Comparison of ENCODE assay signal across 15 cellular contexts in genomic region chr19:11269408-11269807, GRCh38. TPM values are rescaled to one million over a fixed set of nuclear protein-coding genes. Genes with fewer than 3 reads are reported as not detected.
DNase-seq lines count a peak whose midpoint lies in the region; ATAC-seq and TF ChIP-seq lines count a peak whose summit lies in the region.
"Had no signal": no experiment of that assay in that cellular context is flagged by ENCODE, and none has a peak within 500 bp of the region (broad histone marks: within the 10 kb centered on the region; RNA-seq: fewer than 3 reads in every experiment).

No MANE protein-coding gene starts in this region.

- 67% methylated on average over 7 of the region's 7 CpGs for WGBS in hepatocyte (ENCODE audit: low lambda C conversion rate, missing lambda C conversion rate)
- WGBS in sigmoid colon, 2 donors: 45 to 55% methylated on average over 7 of the region's 7 CpGs

- H3K4me1 ChIP-seq in hepatocyte (ENCODE audit: insufficient read depth) (peaks cover 16% of the 10 kb centered on the region), sigmoid colon (peaks cover 0 to 17% (median 15%) of the 10 kb centered on the region in 4 donors)

- BruUV-seq in MCF 10A (replicated peaks; lab: Mats Ljungman, UMichigan): TSS peak; percentile 92

- H3K27me3 ChIP-seq in hepatocyte (no peaks in the 10 kb centered on the region), sigmoid colon (no peaks in the 10 kb centered on the region)

- H3K36me3 ChIP-seq in hepatocyte (replicated peaks; ENCODE audit: insufficient read depth, low read depth): no peaks in the 10 kb centered on the region
- no peaks in the 10 kb centered on the region for H3K36me3 ChIP-seq in sigmoid colon

- in situ Hi-C loops in G401 (cut with HindIII; ENCODE audit: low sequenced_read_pairs): no loop called here

- H3K4me3 ChIP-seq in hepatocyte: no peak overlapping the region
- no peak overlapping the region for H3K4me3 ChIP-seq in sigmoid colon
- H3K4me3 ChIP-seq: coronary artery had no signal

- no peak overlapping the region for H3K4me2 ChIP-seq in hepatocyte

- DNase-seq in HCEC 1CT (peak; percentile 78), MCF 10A (ENCODE audit: unreplicated experiment) (peak; percentile 49), hepatocyte (ENCODE audit: low spot score) (no peak), sigmoid colon (no peak), G401 (ENCODE audit: low spot score) (no peak), NCI-H1417 (lab: John Stamatoyannopoulos, UW) (no peak)
- DNase-seq: activated CD4-positive, alpha-beta T cell treated with anti-CD3 and anti-CD28 coated beads, Interleukin-2, amount 50 U/mL, for 4 hours; activated effector memory CD4-positive, alpha-beta T cell treated with anti-CD3 and anti-CD28 coated beads, Interleukin-2, amount 50 U/mL, for 16 hours; CD4-positive, CD25-positive, alpha-beta regulatory T cell; NCI-H748 treated with DMSO at 0.1 percent for 48 hours; stimulated activated CD4-positive, alpha-beta T cell treated with anti-CD3 and anti-CD28 coated beads, Interleukin-4, amount 100 ng/mL, for 1 hour; stimulated activated naive CD8-positive, alpha-beta T cell treated with anti-CD3 and anti-CD28 coated beads, Interleukin-15, amount 100 ng/mL, for 72 hours had no signal

- H3K36me3 Mint-ChIP-seq in MCF 10A (ENCODE audit: insufficient read depth, unreplicated experiment): peaks cover 10% of the 10 kb centered on the region
- H3K36me3 Mint-ChIP-seq: CD4-positive, CD25-positive, alpha-beta regulatory T cell had no signal

- H4K20me1 ChIP-seq in hepatocyte (ENCODE audit: insufficient read depth, poor library complexity, severe bottlenecking): no peaks in the 10 kb centered on the region

- H3K4me3 Mint-ChIP-seq in MCF 10A (ENCODE audit: unreplicated experiment): peak overlapping the region; percentile 36
- H3K4me3 Mint-ChIP-seq: CD4-positive, CD25-positive, alpha-beta regulatory T cell; stimulated activated naive CD8-positive, alpha-beta T cell treated with anti-CD3 and anti-CD28 coated beads, Interleukin-15, amount 100 ng/mL, for 72 hours had no signal

- CTCF ChIA-PET in MCF 10A (lab: Yijun Ruan, JAX): interaction anchor here (1.0 kb wide), 1 partner anchor 131 kb away, joined by 3 read pairs; no protein-coding TSS in a partner anchor

- H3K9me2 ChIP-seq in hepatocyte (replicated peaks; ENCODE audit: insufficient read depth): no peaks in the 10 kb centered on the region

- H3K9me3 Mint-ChIP-seq in MCF 10A (ENCODE audit: unreplicated experiment): no peaks in the 10 kb centered on the region
- H3K9me3 Mint-ChIP-seq: stimulated activated naive CD8-positive, alpha-beta T cell treated with anti-CD3 and anti-CD28 coated beads, Interleukin-15, amount 100 ng/mL, for 72 hours had no signal

- intact Hi-C loops in MCF 10A (cut with micrococcal nuclease) (no loop called here), sigmoid colon (cut with DNase I) (no loop called here)

- H3K27ac Mint-ChIP-seq in MCF 10A (ENCODE audit: low read depth, unreplicated experiment): peak overlapping the region; percentile 75
- H3K27ac Mint-ChIP-seq: stimulated activated naive CD8-positive, alpha-beta T cell treated with anti-CD3 and anti-CD28 coated beads, Interleukin-15, amount 100 ng/mL, for 72 hours had no signal

- no peaks in the 10 kb centered on the region for H3K79me2 ChIP-seq in hepatocyte

- TF ChIP-seq POLR2A in sigmoid colon (IDR thresholded peaks at IDR 0.05): no peak

- no peaks in the 10 kb centered on the region for H3K27me3 Mint-ChIP-seq in MCF 10A (ENCODE audit: insufficient read depth, unreplicated experiment)

- ATAC-seq in GM18519 (IDR thresholded peaks at IDR 0.05; ENCODE audit: low FRiP score, unreplicated experiment) (no peak), HG03045 (IDR thresholded peaks at IDR 0.05; ENCODE audit: unreplicated experiment) (no peak)
- ATAC-seq: stimulated activated naive CD8-positive, alpha-beta T cell treated with anti-CD3 and anti-CD28 coated beads, Interleukin-15, amount 100 ng/mL, for 72 hours had no signal

- H3K9me3 ChIP-seq in hepatocyte (ENCODE audit: low read depth) (no peaks in the 10 kb centered on the region), sigmoid colon (no peaks in the 10 kb centered on the region)

- H3K4me1 Mint-ChIP-seq in MCF 10A (ENCODE audit: insufficient read depth, unreplicated experiment): peaks cover 31% of the 10 kb centered on the region

- H3K27ac ChIP-seq in hepatocyte (peak overlapping the region; percentile 30), sigmoid colon (peak overlapping the region; percentile 49 to 71 (median 64))

- no peak overlapping the region for H2AFZ ChIP-seq in hepatocyte

- POLR2A ChIA-PET in MCF 10A (lab: Yijun Ruan, JAX): interaction anchor here (1.5 kb wide), 1 partner anchor 9 kb away, joined by 7 read pairs; no protein-coding TSS in a partner anchor

- no peak for TF ChIP-seq EP300 in sigmoid colon (IDR thresholded peaks at IDR 0.05)

- TF ChIP-seq CTCF in MCF 10A (IDR thresholded peaks at IDR 0.05; ENCODE audit: unreplicated experiment) (no peak), hepatocyte (IDR thresholded peaks at IDR 0.05; ENCODE audit: poor library complexity) (no peak), sigmoid colon (IDR thresholded peaks at IDR 0.05) (no peak)

RNA-seq across cellular contexts. Expression of gene DOCK6, which starts 7.1 kb away (rescaled TPM):
- 49.1 and 61.7 TPM in 2 replicates for total RNA-seq in MCF 10A (2022)
- 12.6 and 17.4 TPM in 2 replicates for total RNA-seq in hepatocyte
- 36.8 and 43.7 TPM in 2 replicates for polyA plus RNA-seq in hepatocyte
- 10 to 100 TPM; 17.1 to 39.9 (median 20.8) TPM for total RNA-seq in sigmoid colon
- 10 to 100 TPM in 2 of 3 donors, 1 to 10 TPM in 1; 8.8 to 40.5 (median 16.2) TPM for polyA plus RNA-seq in sigmoid colon
- 12.2 and 23.6 TPM in 2 replicates for total RNA-seq in G401 (2014; rRNA removed; shearing (Covaris generic))

RNA-seq across cellular contexts. Expression of gene TSPAN16, which starts 26.6 kb away (rescaled TPM):
- total RNA-seq in MCF 10A (2022): not detected in 2 replicates
- not detected in 2 replicates for total RNA-seq in hepatocyte
- not detected in 2 replicates for polyA plus RNA-seq in hepatocyte
- total RNA-seq in sigmoid colon: not detected
- polyA plus RNA-seq in sigmoid colon: under 1 TPM in 1 of 3 donors, not detected in 2; 0.07 TPM
- total RNA-seq in G401 (2014; rRNA removed; shearing (Covaris generic)): not detected in 2 replicates
- total RNA-seq: CD4-positive, CD25-positive, alpha-beta regulatory T cell had no signal
- polyA plus RNA-seq: CD4-positive, CD25-positive, alpha-beta regulatory T cell had no signal

RNA-seq across cellular contexts. Expression of gene ANGPTL8, which starts 30.0 kb away (rescaled TPM):
- total RNA-seq in MCF 10A (2022): not detected in 2 replicates
- total RNA-seq in hepatocyte: 24.9 and 25.5 TPM in 2 replicates
- polyA plus RNA-seq in hepatocyte: 14.4 and 20.8 TPM in 2 replicates
- total RNA-seq in sigmoid colon: not detected
- polyA plus RNA-seq in sigmoid colon: 1 to 10 TPM in 1 of 3 donors, not detected in 2; 8.1 TPM
- total RNA-seq in G401 (2014; rRNA removed; shearing (Covaris generic)): not detected in 2 replicates
- total RNA-seq: CD4-positive, CD25-positive, alpha-beta regulatory T cell had no signal
- polyA plus RNA-seq: CD4-positive, CD25-positive, alpha-beta regulatory T cell had no signal

Comparison
In these comparisons a context has a peak if more than half of its experiments do, and no peak if none do; other contexts are left out.
1. DNase-seq: peak in HCEC 1CT (single experiment) and MCF 10A (single experiment); none in hepatocyte (single experiment), sigmoid colon (single experiment), G401 (single experiment) and NCI-H1417 (0 of 3).
2. RNA of gene ANGPTL8, which starts 30.0 kb away (total RNA-seq): 24.9 to 25.5 TPM in hepatocyte; not detected in MCF 10A, not detected in sigmoid colon and not detected in G401; every median in the first group is over 10 times any median in the second.